ENCODE assay signal across 8 cellular contexts in the genomic region with DNA sequence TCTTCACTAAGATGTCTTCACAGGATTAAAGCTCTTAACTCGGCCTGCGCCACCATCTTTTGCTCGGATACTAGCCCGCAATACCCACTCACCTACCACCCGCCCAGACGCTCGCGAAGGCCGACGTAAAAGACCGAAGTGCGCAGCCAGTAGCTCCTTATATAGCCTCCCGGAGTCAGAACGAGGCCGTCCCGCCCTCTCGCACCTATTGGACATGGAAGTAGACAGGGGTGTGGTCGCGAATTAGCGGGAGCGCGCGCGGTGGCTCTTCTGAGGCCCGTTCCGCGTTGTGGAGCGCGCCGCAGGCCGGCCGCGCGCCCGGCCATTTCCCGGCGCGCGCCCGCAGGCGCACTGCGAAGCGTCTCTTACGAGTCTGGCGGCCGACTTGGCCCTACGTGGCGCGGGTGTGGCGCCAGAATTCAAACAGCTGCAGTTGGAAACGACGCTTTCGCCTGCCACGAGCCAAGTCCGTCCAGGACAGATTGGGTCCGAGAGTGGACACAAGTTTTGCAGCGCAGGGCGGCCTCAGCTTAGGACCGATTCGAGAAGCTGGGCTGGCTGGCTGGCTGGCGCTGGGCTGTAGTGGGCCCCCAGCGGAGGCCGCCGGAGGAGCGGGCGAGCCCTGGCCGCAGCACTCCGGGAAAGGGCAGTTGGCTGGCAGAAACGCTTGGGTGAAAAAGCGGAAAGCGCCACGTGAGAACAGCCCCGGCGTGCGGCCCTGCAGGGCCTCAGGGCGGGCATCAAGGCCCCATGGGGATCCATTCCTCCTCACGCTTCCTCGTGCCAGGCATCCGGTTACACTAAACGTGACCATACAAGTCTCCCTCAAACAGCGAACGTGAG. TPM values are rescaled to one million over a fixed set of nuclear protein-coding genes. Genes with fewer than 3 reads are reported as not detected.
A peak's percentile ranks its signal among the peaks of the same experiment; 100 is the strongest.
DNase-seq lines count a peak whose midpoint lies in the region; ATAC-seq and TF ChIP-seq lines count a peak whose summit lies in the region.

No MANE protein-coding gene starts in this region.

- peaks cover 38% of the 10 kb centered on the region for H3K4me1 Mint-ChIP-seq in activated naive CD4-positive, alpha-beta T cell treated with anti-CD3 and anti-CD28 coated beads, Interleukin-2, amount 50 U/mL, for 24 hours

- H3K4me3 ChIP-seq in GM08714 (ENCODE audit: low read length) (peak overlapping the region; percentile 100), NB4 (ENCODE audit: low read depth, low read length) (peak overlapping the region; percentile 97), osteoblast (ENCODE audit: insufficient read depth, low read length) (peak overlapping the region; percentile 87), thoracic aorta (peak overlapping the region; percentile 96)

- peak; percentile 100 for TF ChIP-seq POLR2A in NB4 (IDR thresholded peaks at IDR 0.05; ENCODE audit: extremely low read depth, insufficient read length)

- H3K27me3 ChIP-seq in osteoblast (ENCODE audit: insufficient read depth, low read length) (no peaks in the 10 kb centered on the region), thoracic aorta (replicated peaks; ENCODE audit: insufficient read depth) (no peaks in the 10 kb centered on the region)

- peaks cover 38% of the 10 kb centered on the region for H3K36me3 Mint-ChIP-seq in activated naive CD4-positive, alpha-beta T cell treated with anti-CD3 and anti-CD28 coated beads, Interleukin-2, amount 50 U/mL, for 24 hours

- no peak for TF ChIP-seq CTCF in NB4 (IDR thresholded peaks at IDR 0.05; ENCODE audit: low read depth, low read length)
- TF ChIP-seq CTCF in osteoblast (IDR thresholded peaks at IDR 0.05; ENCODE audit: extremely low read depth, low read depth, low read length) = no peak
- TF ChIP-seq CTCF in thoracic aorta (IDR thresholded peaks at IDR 0.05) = peak; percentile 27

- peaks cover 38% of the 10 kb centered on the region for H4K20me1 ChIP-seq in osteoblast (ENCODE audit: insufficient read depth, low read length)

- H3K27ac ChIP-seq in osteoblast (ENCODE audit: low read depth, low read length) = peak overlapping the region; percentile 90
- peak overlapping the region; percentile 83 to 89 for H3K27ac ChIP-seq in thoracic aorta

- H3K4me2 ChIP-seq in osteoblast (ENCODE audit: insufficient read depth, low read length) = peak overlapping the region; percentile 92

- peak overlapping the region; percentile 99 for H3K27ac Mint-ChIP-seq in activated naive CD4-positive, alpha-beta T cell treated with anti-CD3 and anti-CD28 coated beads, Interleukin-2, amount 50 U/mL, for 24 hours

- H3K36me3 ChIP-seq in osteoblast (ENCODE audit: insufficient read depth, low read length) (peaks cover 34% of the 10 kb centered on the region), thoracic aorta (no peaks in the 10 kb centered on the region)

- peaks cover 18% of the 10 kb centered on the region for H3K4me1 ChIP-seq in osteoblast (ENCODE audit: insufficient read depth, low read length)
- H3K4me1 ChIP-seq in thoracic aorta (ENCODE audit: control insufficient read depth in 1 of 2, low read depth in 2 of 2) = peaks cover 19 to 32% of the 10 kb centered on the region in 2 donors

- H3K79me2 ChIP-seq in osteoblast (ENCODE audit: insufficient read depth, low read length) = peaks cover 42% of the 10 kb centered on the region

- DNase-seq in NB4 (ENCODE audit: low read depth) (peak; percentile 99), SK-N-DZ (ENCODE audit: low spot score) (peak; percentile 99), glomerular visceral epithelial cell (ENCODE audit: extremely low spot score) (peak; percentile 100), osteoblast (ENCODE audit: insufficient read length, low spot score, missing footprints) (peak; percentile 97), thoracic aorta (ENCODE audit: low spot score) (peak; percentile 96)

- ATAC-seq in HG02571 (IDR thresholded peaks at IDR 0.05; ENCODE audit: unreplicated experiment) (peak; percentile 82), thoracic aorta (ENCODE audit: insufficient number of reproducible peaks, low FRiP score, low read depth) (peak; percentile 98)

- peaks cover 5% of the 10 kb centered on the region for H3K9me3 Mint-ChIP-seq in activated naive CD4-positive, alpha-beta T cell treated with anti-CD3 and anti-CD28 coated beads, Interleukin-2, amount 50 U/mL, for 24 hours

- H3K27me3 Mint-ChIP-seq in activated naive CD4-positive, alpha-beta T cell treated with anti-CD3 and anti-CD28 coated beads, Interleukin-2, amount 50 U/mL, for 24 hours = no peaks in the 10 kb centered on the region

- H2AFZ ChIP-seq in osteoblast (ENCODE audit: low read length) = peak overlapping the region; percentile 72

- H3K4me3 Mint-ChIP-seq in activated naive CD4-positive, alpha-beta T cell treated with anti-CD3 and anti-CD28 coated beads, Interleukin-2, amount 50 U/mL, for 24 hours = peak overlapping the region; percentile 98

- H3K9me3 ChIP-seq in osteoblast (ENCODE audit: low read depth, low read length) (no peaks in the 10 kb centered on the region), thoracic aorta (no peaks in the 10 kb centered on the region)

RNA-seq across cellular contexts. Expression of a gene that starts 36.1 kb away (rescaled TPM):
- polyA plus RNA-seq in SK-N-DZ (2014; cell fraction: cytosol; rRNA removed) = 67.6 and 71.9 TPM in 2 replicates
- polyA plus RNA-seq in SK-N-DZ (2014; cell fraction: nucleus; rRNA removed) = 44.0 and 52.0 TPM in 2 replicates
- total RNA-seq in osteoblast (59.4 and 59.8 TPM in 2 replicates), thoracic aorta (10 to 100 TPM; 47.7 to 94.2 TPM)

Comparison
In these comparisons a context has a peak if more than half of its experiments do, and no peak if none do; other contexts are left out.
1. Peak in every context shown above with its lines: DNase-seq, ATAC-seq, H3K4me3 ChIP-seq and H3K27ac ChIP-seq.